ENCODE assay signal across 8 cellular contexts in genomic region chr9:128882677-128883590, GRCh38. TPM values are rescaled to one million over a fixed set of nuclear protein-coding genes. Genes with fewer than 3 reads are reported as not detected.
DNase-seq lines count a peak whose midpoint lies in the region; ATAC-seq lines count a peak whose summit lies in the region.

No MANE protein-coding gene starts in this region.

- peaks cover 55% of the 10 kb centered on the region for H3K4me1 Mint-ChIP-seq in activated T-cell treated with anti-CD3 and anti-CD28 coated beads, Interleukin-2, amount 50 U/mL, for 24 hours (ENCODE audit: low read depth)

- H3K4me3 ChIP-seq in muscle layer of duodenum (ENCODE audit: low read depth in 1 of 2, low read length in 2 of 2) = peak overlapping the region; percentile 85 to 100

- no peaks in the 10 kb centered on the region for H3K27me3 Mint-ChIP-seq in activated T-cell treated with anti-CD3 and anti-CD28 coated beads, Interleukin-2, amount 50 U/mL, for 24 hours

- no peaks in the 10 kb centered on the region for H3K9me3 Mint-ChIP-seq in activated T-cell treated with anti-CD3 and anti-CD28 coated beads, Interleukin-2, amount 50 U/mL, for 24 hours

- H3K27ac ChIP-seq in muscle layer of duodenum (ENCODE audit: low read length) = peak overlapping the region; percentile 98

- H3K36me3 ChIP-seq in muscle layer of duodenum (ENCODE audit: control insufficient read depth in 1 of 2, insufficient read depth in 2 of 2, low read length in 2 of 2) = peaks cover 10 to 14% of the 10 kb centered on the region in 2 donors

- peaks cover 14 to 39% of the 10 kb centered on the region in 2 donors for H3K4me1 ChIP-seq in muscle layer of duodenum (ENCODE audit: control insufficient read depth in 1 of 2, insufficient read depth in 2 of 2, low read length in 2 of 2)

- no peaks in the 10 kb centered on the region for H3K9me3 ChIP-seq in muscle layer of duodenum (ENCODE audit: control insufficient read depth in 1 of 2, low read length in 2 of 2)

- no peaks in the 10 kb centered on the region for H3K27me3 ChIP-seq in muscle layer of duodenum (ENCODE audit: low read depth, low read length)

- peak overlapping the region; percentile 90 for H3K4me3 Mint-ChIP-seq in activated T-cell treated with anti-CD3 and anti-CD28 coated beads, Interleukin-2, amount 50 U/mL, for 24 hours

- ATAC-seq in HG03439 (IDR thresholded peaks at IDR 0.05; ENCODE audit: unreplicated experiment) = no peak

- H3K36me3 Mint-ChIP-seq in activated T-cell treated with anti-CD3 and anti-CD28 coated beads, Interleukin-2, amount 50 U/mL, for 24 hours (ENCODE audit: low read depth) = peaks cover 55% of the 10 kb centered on the region

- no peak for DNase-seq in activated T-cell treated with anti-CD3 and anti-CD28 coated beads, Interleukin-2, amount 50 U/mL, for 24 hours
- DNase-seq in activated T-cell treated with anti-CD3 and anti-CD28 coated beads, Interleukin-2, amount 50 U/mL, for 1 hour = no peak
- peak; percentile 11 for DNase-seq in OCI-M2 (lab: John Stamatoyannopoulos, UW; ENCODE audit: unreplicated experiment)
- DNase-seq in dermis blood vessel endothelial cell = peak; percentile 58
- DNase-seq in HT-29 (ENCODE audit: low spot score) = no peak
- no peak for DNase-seq in DMS153 (lab: John Stamatoyannopoulos, UW)

- peak overlapping the region; percentile 91 for H3K27ac Mint-ChIP-seq in activated T-cell treated with anti-CD3 and anti-CD28 coated beads, Interleukin-2, amount 50 U/mL, for 24 hours

RNA-seq across cellular contexts. Expression of gene LRRC8A, which starts 1.0 kb away (rescaled TPM):
- total RNA-seq in dermis blood vessel endothelial cell = 102 and 154 TPM in 2 replicates
- 39.5 and 43.2 TPM in 2 replicates for total RNA-seq in HT-29 (2014; rRNA removed; shearing (Covaris generic))

RNA-seq across cellular contexts. Expression of gene KYAT1, which starts 1.2 kb away (rescaled TPM):
- 5.3 and 9.7 TPM in 2 replicates for total RNA-seq in dermis blood vessel endothelial cell
- 10.4 and 11.8 TPM in 2 replicates for total RNA-seq in HT-29 (2014; rRNA removed; shearing (Covaris generic))

RNA-seq across cellular contexts. Expression of gene PHYHD1, which starts 37.8 kb away (rescaled TPM):
- total RNA-seq in dermis blood vessel endothelial cell = 0.85 TPM in 1 of 2 replicates, not detected in the other
- total RNA-seq in HT-29 (2014; rRNA removed; shearing (Covaris generic)) = not detected in 2 replicates

RNA-seq across cellular contexts. Expression of gene SPOUT1, which starts 53.3 kb away (rescaled TPM):
- 31.1 and 55.7 TPM in 2 replicates for total RNA-seq in dermis blood vessel endothelial cell
- 97.6 and 121 TPM in 2 replicates for total RNA-seq in HT-29 (2014; rRNA removed; shearing (Covaris generic))

Comparison
In these comparisons a context has a peak if more than half of its experiments do, and no peak if none do; other contexts are left out.
1. DNase-seq: peak in OCI-M2 (single experiment) and dermis blood vessel endothelial cell (single experiment); none in activated T-cell treated with anti-CD3 and anti-CD28 coated beads, Interleukin-2, amount 50 U/mL, for 24 hours (single experiment), activated T-cell treated with anti-CD3 and anti-CD28 coated beads, Interleukin-2, amount 50 U/mL, for 1 hour (single experiment), HT-29 (single experiment) and DMS153 (single experiment).